21 cellular contexts compared by ENCODE assay signal in genomic region chr10:16314259-16314658, GRCh38.
DNase-seq lines count a peak whose midpoint lies in the region; TF ChIP-seq lines count a peak whose summit lies in the region.
"Had no signal": no experiment of that assay in that cellular context is flagged by ENCODE, and none has a peak within 500 bp of the region (broad histone marks: within the 10 kb centered on the region; RNA-seq: fewer than 3 reads in every experiment).

No MANE protein-coding gene starts in this region.

- DNase-seq in DMS53 treated with DMSO at 0.1 percent for 48 hours (lab: John Stamatoyannopoulos, UW; ENCODE audit: unreplicated experiment), result peak; percentile 24
- DNase-seq in NCI-H69 (lab: John Stamatoyannopoulos, UW), result peak; percentile 1
- DNase-seq in iPS DF 19.7 (ENCODE audit: low read depth, low spot score), result peak; percentile 5
- DNase-seq in amygdala (lab: John Stamatoyannopoulos, UW), result no peak
- no peak for DNase-seq in activated effector memory CD4-positive, alpha-beta T cell treated with Interleukin-2 at 50 U/mL for 16 hours
- DNase-seq in stimulated activated CD4-positive, alpha-beta T cell treated with anti-CD3 and anti-CD28 coated beads, Interleukin-2, amount 100 ng/mL, for 48 hours, result no peak
- no peak for DNase-seq in NK-92 treated with Interleukin-12 subunit alpha and Interleukin-12 subunit beta, amount 100 ng/mL, for 24 hours (lab: John Stamatoyannopoulos, UW)
- DNase-seq: activated CD4-positive, alpha-beta T cell treated with anti-CD3 and anti-CD28 coated beads, Interleukin-2, amount 10 ng/mL, durations not matched to agents 7 days and 5 days; activated naive CD4-positive, alpha-beta T cell treated with anti-CD3 and anti-CD28 coated beads, Interleukin-2, amount 10 ng/mL, durations not matched to agents 7 days and 5 days; GF-D8; hippocampal formation; KG1; left colon; midbrain; NCI-H1092; NCI-H2107; NCI-H524 treated with DMSO at 0.1 percent for 48 hours; nephron progenitor cell; Peyer's patch; psoas muscle had no signal

- TF ChIP-seq CTCF in GM12872 (IDR thresholded peaks at IDR 0.05; ENCODE audit: insufficient read depth, low read depth, low read length), result peak; percentile 26; the same call in 1 of the 3 replicates

Comparison
In these comparisons a context has a peak if more than half of its experiments do, and no peak if none do; other contexts are left out.
1. DNase-seq: peak in DMS53 treated with DMSO at 0.1 percent for 48 hours (single experiment), NCI-H69 (single experiment) and iPS DF 19.7 (single experiment); none in amygdala (0 of 56), activated effector memory CD4-positive, alpha-beta T cell treated with Interleukin-2 at 50 U/mL for 16 hours (single experiment), stimulated activated CD4-positive, alpha-beta T cell treated with anti-CD3 and anti-CD28 coated beads, Interleukin-2, amount 100 ng/mL, for 48 hours (0 of 2) and NK-92 treated with Interleukin-12 subunit alpha and Interleukin-12 subunit beta, amount 100 ng/mL, for 24 hours (single experiment).